19 cellular contexts compared by ENCODE assay signal in genomic region chrX:44922980-44923379, GRCh38. TPM values are rescaled to one million over a fixed set of nuclear protein-coding genes. Genes with fewer than 3 reads are reported as not detected.
DNase-seq lines count a peak whose midpoint lies in the region; ATAC-seq lines count a peak whose summit lies in the region.
"Had no signal": no experiment of that assay in that cellular context is flagged by ENCODE, and none has a peak within 500 bp of the region (broad histone marks: within the 10 kb centered on the region; RNA-seq: fewer than 3 reads in every experiment).

No MANE protein-coding gene starts in this region.

- H3K9me3 ChIP-seq in right cardiac atrium (ENCODE audit: control insufficient read depth, low read length): no peaks in the 10 kb centered on the region
- H3K9me3 ChIP-seq: Caco-2, colonic mucosa, sigmoid colon, tibial nerve had no signal

- no peak for DNase-seq in activated naive CD4-positive, alpha-beta T cell treated with anti-CD3 and anti-CD28 coated beads, Interleukin-2, amount 10 ng/mL, durations not matched to agents 7 days and 5 days
- no peak for DNase-seq in activated naive CD4-positive, alpha-beta T cell (lab: John Stamatoyannopoulos, UW)
- DNase-seq in activated CD4-positive, alpha-beta memory T cell treated with anti-CD3 and anti-CD28 coated beads for 36 hours: no peak
- no peak for DNase-seq in effector memory CD8-positive, alpha-beta T cell
- DNase-seq in stimulated activated effector memory CD8-positive, alpha-beta T cell treated with anti-CD3 and anti-CD28 coated beads, Interleukin-12 subunit alpha, Interleukin-12 subunit beta, amount 100 ng/mL, for 72 hours (ENCODE audit: low spot score in 2 of 2): no peak
- no peak for DNase-seq in Right ventricle myocardium superior
- DNase-seq in right cardiac atrium: no peak
- DNase-seq: activated CD8-positive, alpha-beta memory T cell treated with anti-CD3 and anti-CD28 coated beads for 24 hours; activated gamma-delta T cell treated with Interleukin-2 at 50 U/mL for 16 hours; Caco-2; colonic mucosa; NCI-H2029 treated with DMSO at 0.1 percent for 48 hours; NCI-H510A; sigmoid colon had no signal

- H3K4me3 Mint-ChIP-seq in activated naive CD4-positive, alpha-beta T cell treated with anti-CD3 and anti-CD28 coated beads, Interleukin-2, amount 10 ng/mL, durations not matched to agents 7 days and 5 days: no peak overlapping the region
- no peak overlapping the region for H3K4me3 Mint-ChIP-seq in activated CD4-positive, alpha-beta memory T cell treated with anti-CD3 and anti-CD28 coated beads for 36 hours
- peak overlapping the region; percentile 63 to 64 for H3K4me3 Mint-ChIP-seq in effector memory CD8-positive, alpha-beta T cell
- peak overlapping the region; percentile 45 for H3K4me3 Mint-ChIP-seq in stimulated activated effector memory CD8-positive, alpha-beta T cell treated with anti-CD3 and anti-CD28 coated beads, Interleukin-12 subunit alpha, Interleukin-12 subunit beta, amount 100 ng/mL, for 72 hours
- H3K4me3 Mint-ChIP-seq: GM23338 had no signal

- H3K36me3 Mint-ChIP-seq in activated naive CD4-positive, alpha-beta T cell treated with anti-CD3 and anti-CD28 coated beads, Interleukin-2, amount 10 ng/mL, durations not matched to agents 7 days and 5 days: peaks cover 1% of the 10 kb centered on the region
- H3K36me3 Mint-ChIP-seq in activated CD4-positive, alpha-beta memory T cell treated with anti-CD3 and anti-CD28 coated beads for 36 hours: peaks cover 2% of the 10 kb centered on the region
- H3K36me3 Mint-ChIP-seq in effector memory CD8-positive, alpha-beta T cell (ENCODE audit: insufficient read depth): peaks cover 12% of the 10 kb centered on the region
- H3K36me3 Mint-ChIP-seq in stimulated activated effector memory CD8-positive, alpha-beta T cell treated with anti-CD3 and anti-CD28 coated beads, Interleukin-12 subunit alpha, Interleukin-12 subunit beta, amount 100 ng/mL, for 72 hours: peaks cover 7% of the 10 kb centered on the region

- no peak overlapping the region for H3K4me3 ChIP-seq in right cardiac atrium (ENCODE audit: low read length)
- H3K4me3 ChIP-seq: colonic mucosa, GM23338, lung, sigmoid colon, tibial nerve had no signal

- H3K4me1 Mint-ChIP-seq in activated naive CD4-positive, alpha-beta T cell treated with anti-CD3 and anti-CD28 coated beads, Interleukin-2, amount 10 ng/mL, durations not matched to agents 7 days and 5 days: peaks cover 11% of the 10 kb centered on the region
- H3K4me1 Mint-ChIP-seq in activated CD4-positive, alpha-beta memory T cell treated with anti-CD3 and anti-CD28 coated beads for 36 hours (ENCODE audit: low read depth): peaks cover 57% of the 10 kb centered on the region
- peaks cover 36 to 51% of the 10 kb centered on the region in 2 donors for H3K4me1 Mint-ChIP-seq in effector memory CD8-positive, alpha-beta T cell (ENCODE audit: low read depth in 2 of 2)
- H3K4me1 Mint-ChIP-seq in stimulated activated effector memory CD8-positive, alpha-beta T cell treated with anti-CD3 and anti-CD28 coated beads, Interleukin-12 subunit alpha, Interleukin-12 subunit beta, amount 100 ng/mL, for 72 hours: peaks cover 35% of the 10 kb centered on the region

- H3K27me3 ChIP-seq in right cardiac atrium (ENCODE audit: control insufficient read depth, insufficient read depth): no peaks in the 10 kb centered on the region
- H3K27me3 ChIP-seq: colonic mucosa, sigmoid colon, tibial nerve had no signal

- ATAC-seq in effector memory CD8-positive, alpha-beta T cell (replicated peaks): peak; percentile 61
- ATAC-seq in stimulated activated effector memory CD8-positive, alpha-beta T cell treated with anti-CD3 and anti-CD28 coated beads, Interleukin-12 subunit alpha, Interleukin-12 subunit beta, amount 100 ng/mL, for 72 hours: peak; percentile 49
- ATAC-seq in Right ventricle myocardium superior (ENCODE audit: poor library complexity): no peak
- ATAC-seq in right cardiac atrium: no peak
- no peak for ATAC-seq in GM18517 (IDR thresholded peaks at IDR 0.05; ENCODE audit: unreplicated experiment)
- ATAC-seq: GM23338 had no signal

- peak overlapping the region; percentile 22 for H3K27ac Mint-ChIP-seq in activated naive CD4-positive, alpha-beta T cell treated with anti-CD3 and anti-CD28 coated beads, Interleukin-2, amount 10 ng/mL, durations not matched to agents 7 days and 5 days
- peak overlapping the region; percentile 8 for H3K27ac Mint-ChIP-seq in activated CD4-positive, alpha-beta memory T cell treated with anti-CD3 and anti-CD28 coated beads for 36 hours
- H3K27ac Mint-ChIP-seq in effector memory CD8-positive, alpha-beta T cell: peak overlapping the region; percentile 64 to 85
- peak overlapping the region; percentile 35 for H3K27ac Mint-ChIP-seq in stimulated activated effector memory CD8-positive, alpha-beta T cell treated with anti-CD3 and anti-CD28 coated beads, Interleukin-12 subunit alpha, Interleukin-12 subunit beta, amount 100 ng/mL, for 72 hours
- H3K27ac Mint-ChIP-seq: GM23338 had no signal

- H3K27ac ChIP-seq in right cardiac atrium (ENCODE audit: low read length): no peak overlapping the region
- H3K27ac ChIP-seq: colonic mucosa, parathyroid adenoma, sigmoid colon, tibial nerve had no signal

- H3K27me3 Mint-ChIP-seq in activated naive CD4-positive, alpha-beta T cell treated with anti-CD3 and anti-CD28 coated beads, Interleukin-2, amount 10 ng/mL, durations not matched to agents 7 days and 5 days: no peaks in the 10 kb centered on the region
- H3K27me3 Mint-ChIP-seq in activated CD4-positive, alpha-beta memory T cell treated with anti-CD3 and anti-CD28 coated beads for 36 hours: no peaks in the 10 kb centered on the region
- no peaks in the 10 kb centered on the region for H3K27me3 Mint-ChIP-seq in effector memory CD8-positive, alpha-beta T cell

- CTCF ChIA-PET in activated naive CD4-positive, alpha-beta T cell treated with anti-CD3 and anti-CD28 coated beads, Interleukin-2, amount 10 ng/mL, durations not matched to agents 7 days and 5 days (lab: Charles Lee): interaction anchor here (0.7 to 1.3 kb wide), 2 partner anchors 17 to 977 kb away, joined by 3 to 4 read pairs; no protein-coding TSS in a partner anchor
- CTCF ChIA-PET in activated CD4-positive, alpha-beta memory T cell treated with anti-CD3 and anti-CD28 coated beads for 36 hours (lab: Charles Lee): interaction anchor here (0.9 kb wide), 1 partner anchor 54 kb away, joined by 3 read pairs; no protein-coding TSS in a partner anchor

- no peaks in the 10 kb centered on the region for H3K9me3 Mint-ChIP-seq in activated naive CD4-positive, alpha-beta T cell treated with anti-CD3 and anti-CD28 coated beads, Interleukin-2, amount 10 ng/mL, durations not matched to agents 7 days and 5 days
- H3K9me3 Mint-ChIP-seq in activated CD4-positive, alpha-beta memory T cell treated with anti-CD3 and anti-CD28 coated beads for 36 hours: no peaks in the 10 kb centered on the region
- H3K9me3 Mint-ChIP-seq in effector memory CD8-positive, alpha-beta T cell: no peaks in the 10 kb centered on the region
- H3K9me3 Mint-ChIP-seq in stimulated activated effector memory CD8-positive, alpha-beta T cell treated with anti-CD3 and anti-CD28 coated beads, Interleukin-12 subunit alpha, Interleukin-12 subunit beta, amount 100 ng/mL, for 72 hours: no peaks in the 10 kb centered on the region
- H3K9me3 Mint-ChIP-seq: GM23338 had no signal

- WGBS in right cardiac atrium: 83% methylated on average over 4 of the region's 4 CpGs

- H3K4me1 ChIP-seq in right cardiac atrium (ENCODE audit: control insufficient read depth, insufficient read depth, low read length): peaks cover 2% of the 10 kb centered on the region
- H3K4me1 ChIP-seq: Caco-2, colonic mucosa, parathyroid adenoma had no signal

- POLR2A ChIA-PET in activated CD4-positive, alpha-beta memory T cell treated with anti-CD3 and anti-CD28 coated beads for 36 hours (lab: Charles Lee): no interaction called here

- intact Hi-C loops in activated CD4-positive, alpha-beta memory T cell treated with anti-CD3 and anti-CD28 coated beads for 36 hours (cut with micrococcal nuclease): no loop called here
- intact Hi-C loops in Right ventricle myocardium superior (cut with DNase I): no loop called here
- intact Hi-C loops in right cardiac atrium (cut with DNase I): no loop called here

RNA-seq across cellular contexts. Expression of gene KDM6A, which starts 50.0 kb away (rescaled TPM):
- 10 to 100 TPM; 20.9 to 21.5 TPM for total RNA-seq in activated CD4-positive, alpha-beta memory T cell treated with anti-CD3 and anti-CD28 coated beads for 36 hours
- total RNA-seq in Right ventricle myocardium superior (12.8 TPM), right cardiac atrium (10 to 100 TPM; 12.9 to 20.0 (median 15.5) TPM)
- 4.5 TPM for polyA plus RNA-seq in right cardiac atrium

Comparison
In these comparisons a context has a peak if more than half of its experiments do, and no peak if none do; other contexts are left out.
1. H3K27ac Mint-ChIP-seq: peak in every context shown above with its lines; median percentile 74 in effector memory CD8-positive, alpha-beta T cell; 35 in stimulated activated effector memory CD8-positive, alpha-beta T cell treated with anti-CD3 and anti-CD28 coated beads, Interleukin-12 subunit alpha, Interleukin-12 subunit beta, amount 100 ng/mL, for 72 hours; 22 in activated naive CD4-positive, alpha-beta T cell treated with anti-CD3 and anti-CD28 coated beads, Interleukin-2, amount 10 ng/mL, durations not matched to agents 7 days and 5 days; 8 in activated CD4-positive, alpha-beta memory T cell treated with anti-CD3 and anti-CD28 coated beads for 36 hours.
2. H3K4me3 Mint-ChIP-seq: peak in effector memory CD8-positive, alpha-beta T cell (2 of 2) and stimulated activated effector memory CD8-positive, alpha-beta T cell treated with anti-CD3 and anti-CD28 coated beads, Interleukin-12 subunit alpha, Interleukin-12 subunit beta, amount 100 ng/mL, for 72 hours (single experiment); none in activated naive CD4-positive, alpha-beta T cell treated with anti-CD3 and anti-CD28 coated beads, Interleukin-2, amount 10 ng/mL, durations not matched to agents 7 days and 5 days (single experiment) and activated CD4-positive, alpha-beta memory T cell treated with anti-CD3 and anti-CD28 coated beads for 36 hours (single experiment).
3. ATAC-seq: peak in effector memory CD8-positive, alpha-beta T cell (single experiment) and stimulated activated effector memory CD8-positive, alpha-beta T cell treated with anti-CD3 and anti-CD28 coated beads, Interleukin-12 subunit alpha, Interleukin-12 subunit beta, amount 100 ng/mL, for 72 hours (single experiment); none in Right ventricle myocardium superior (single experiment), right cardiac atrium (0 of 2) and GM18517 (single experiment).